Comparison of ENCODE assay signal across 8 cellular contexts in genomic region chr10:120221873-120222485, GRCh38.
DNase-seq lines count a peak whose midpoint lies in the region; ATAC-seq, FAIRE-seq and TF ChIP-seq lines count a peak whose summit lies in the region.

No MANE protein-coding gene starts in this region.

- no peaks in the 10 kb centered on the region for H3K9me3 ChIP-seq in pancreas
- H3K9me3 ChIP-seq in spleen = peaks cover 0 to 5% (median 0%) of the 10 kb centered on the region in 8 donors

- H3K27ac ChIP-seq in pancreas = no peak overlapping the region
- H3K27ac ChIP-seq in spleen = no peak overlapping the region

- TF ChIP-seq CTCF in pancreas (IDR thresholded peaks at IDR 0.05) (peak; percentile 25 to 49 (median 32)), spleen (IDR thresholded peaks at IDR 0.05 in 8 of 11, conservative IDR thresholded peaks at IDR 0.05 in 3 of 11) (peak in 3 of 11 experiments; percentile 13 to 22 (median 19))

- no peak for FAIRE-seq in pancreas (lab: Jason Lieb, UNC)

- ATAC-seq in pancreas (peak; percentile 35 to 84 (median 56)), GM18520 (IDR thresholded peaks at IDR 0.05; ENCODE audit: unreplicated experiment) (no peak)
- ATAC-seq in activated T-cell treated with anti-CD3 and anti-CD28 coated beads, Interleukin-2, amount 50 U/mL, for 4 hours = no peak

- H3K4me3 Mint-ChIP-seq in activated T-cell treated with anti-CD3 and anti-CD28 coated beads, Interleukin-2, amount 50 U/mL, for 4 hours = no peak overlapping the region

- no peak for TF ChIP-seq POLR2A in spleen (IDR thresholded peaks at IDR 0.05)

- H3K27me3 ChIP-seq in pancreas = no peaks in the 10 kb centered on the region
- peaks cover 0 to 6% (median 0%) of the 10 kb centered on the region in 7 donors for H3K27me3 ChIP-seq in spleen (replicated peaks in 1 of 7)

- intact Hi-C loops in pancreas (cut with DNase I) = loop anchor here in 2 of 3 donors (10.0 kb wide), 1 partner anchor 113 kb away; no protein-coding TSS in a partner anchor
- intact Hi-C loops in spleen (cut with DNase I; ENCODE audit: low total_unique reads) = no loop called here

- H3K27me3 Mint-ChIP-seq in activated T-cell treated with anti-CD3 and anti-CD28 coated beads, Interleukin-2, amount 50 U/mL, for 4 hours (ENCODE audit: low read depth) = no peaks in the 10 kb centered on the region

- H3K9me3 Mint-ChIP-seq in activated T-cell treated with anti-CD3 and anti-CD28 coated beads, Interleukin-2, amount 50 U/mL, for 4 hours = no peaks in the 10 kb centered on the region

- H3K4me1 ChIP-seq in pancreas = no peaks in the 10 kb centered on the region
- H3K4me1 ChIP-seq in spleen = no peaks in the 10 kb centered on the region

- H3K4me1 Mint-ChIP-seq in activated T-cell treated with anti-CD3 and anti-CD28 coated beads, Interleukin-2, amount 50 U/mL, for 4 hours (ENCODE audit: low read depth) = no peaks in the 10 kb centered on the region

- H3K4me3 ChIP-seq in pancreas = no peak overlapping the region
- no peak overlapping the region for H3K4me3 ChIP-seq in spleen

- H3K36me3 ChIP-seq in pancreas (no peaks in the 10 kb centered on the region), spleen (no peaks in the 10 kb centered on the region)

- DNase-seq in AML-193 (lab: John Stamatoyannopoulos, UW) (peak; percentile 35 to 45), GM19238 (ENCODE audit: insufficient read length, low spot score) (peak; percentile 7), NCI-H524 treated with DMSO at 0.1 percent for 48 hours (lab: John Stamatoyannopoulos, UW) (peak; percentile 4), cerebellar cortex (ENCODE audit: low spot score) (peak; percentile 38), pancreas (peak in 3 of 6 donors; percentile 19 to 47 (median 27)), spleen (no peak)
- no peak for DNase-seq in activated T-cell treated with anti-CD3 and anti-CD28 coated beads, Interleukin-2, amount 50 U/mL, for 4 hours

- WGBS in pancreas, 2 donors = 41 to 49% methylated on average over 4 of the region's 4 CpGs
- WGBS in spleen, 5 donors = 49 to 66% (median 52%) methylated on average over 4 of the region's 4 CpGs

- H3K36me3 Mint-ChIP-seq in activated T-cell treated with anti-CD3 and anti-CD28 coated beads, Interleukin-2, amount 50 U/mL, for 4 hours (ENCODE audit: insufficient read depth) = no peaks in the 10 kb centered on the region

Comparison
In these comparisons a context has a peak if more than half of its experiments do, and no peak if none do; other contexts are left out.
1. DNase-seq: peak in AML-193 (2 of 2), GM19238 (single experiment), NCI-H524 treated with DMSO at 0.1 percent for 48 hours (single experiment) and cerebellar cortex (single experiment); none in activated T-cell treated with anti-CD3 and anti-CD28 coated beads, Interleukin-2, amount 50 U/mL, for 4 hours (single experiment) and spleen (single experiment).
2. ATAC-seq: peak in pancreas (4 of 4); none in GM18520 (single experiment) and activated T-cell treated with anti-CD3 and anti-CD28 coated beads, Interleukin-2, amount 50 U/mL, for 4 hours (0 of 2).